Comparison of ENCODE assay signal across 19 cellular contexts in the genomic region with DNA sequence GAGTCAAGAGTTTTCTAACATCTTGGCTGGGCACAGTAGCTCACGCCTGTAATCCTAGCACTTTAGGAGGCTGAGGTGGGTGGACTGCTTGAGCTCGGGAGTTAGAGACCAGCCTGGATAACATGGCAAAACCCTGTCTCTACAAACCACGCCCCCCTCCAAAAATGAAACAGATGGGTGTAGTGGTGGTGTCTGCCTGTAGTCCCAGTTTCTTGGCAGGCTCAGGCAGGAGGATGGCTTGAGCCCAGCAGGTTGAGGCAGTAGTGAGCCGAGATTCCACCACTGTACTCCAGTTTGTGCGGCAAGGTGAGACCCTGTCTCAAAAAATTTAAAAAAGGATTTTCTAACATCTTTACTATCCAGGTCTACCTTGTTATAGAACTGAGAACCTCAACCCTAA. TPM values are rescaled to one million over a fixed set of nuclear protein-coding genes. Genes with fewer than 3 reads are reported as not detected.
DNase-seq lines count a peak whose midpoint lies in the region; ATAC-seq lines count a peak whose summit lies in the region.
"Had no signal": no experiment of that assay in that cellular context is flagged by ENCODE, and none has a peak within 500 bp of the region (broad histone marks: within the 10 kb centered on the region; RNA-seq: fewer than 3 reads in every experiment).

No MANE protein-coding gene starts in this region.

- no peak overlapping the region for H3K4me3 Mint-ChIP-seq in stimulated activated naive CD8-positive, alpha-beta T cell treated with anti-CD3 and anti-CD28 coated beads, Interleukin-15, amount 100 ng/mL, for 72 hours
- H3K4me3 Mint-ChIP-seq: activated naive CD4-positive, alpha-beta T cell treated with anti-CD3 and anti-CD28 coated beads, Interleukin-2, amount 10 ng/mL, durations not matched to agents 7 days and 5 days; activated T-cell treated with anti-CD3 and anti-CD28 coated beads, Interleukin-2, amount 50 U/mL, for 4 hours; CD4-positive, alpha-beta T cell; neural progenitor cell had no signal

- no peaks in the 10 kb centered on the region for H3K27me3 Mint-ChIP-seq in stimulated activated naive CD8-positive, alpha-beta T cell treated with anti-CD3 and anti-CD28 coated beads, Interleukin-15, amount 100 ng/mL, for 72 hours
- H3K27me3 Mint-ChIP-seq: activated naive CD4-positive, alpha-beta T cell treated with anti-CD3 and anti-CD28 coated beads, Interleukin-2, amount 10 ng/mL, durations not matched to agents 7 days and 5 days; CD4-positive, alpha-beta T cell; progenitor cell of endocrine pancreas had no signal

- H3K4me2 ChIP-seq in Karpas-422 (ENCODE audit: low read depth, low read length, poor library complexity, severe bottlenecking): no peak overlapping the region
- H3K4me2 ChIP-seq: neural progenitor cell had no signal

- no peaks in the 10 kb centered on the region for H3K9me3 ChIP-seq in Karpas-422 (ENCODE audit: low read length)
- H3K9me3 ChIP-seq: uterus had no signal

- H3K9me3 Mint-ChIP-seq in stimulated activated naive CD8-positive, alpha-beta T cell treated with anti-CD3 and anti-CD28 coated beads, Interleukin-15, amount 100 ng/mL, for 72 hours: no peaks in the 10 kb centered on the region
- H3K9me3 Mint-ChIP-seq: activated naive CD4-positive, alpha-beta T cell treated with anti-CD3 and anti-CD28 coated beads, Interleukin-2, amount 10 ng/mL, durations not matched to agents 7 days and 5 days; activated T-cell treated with anti-CD3 and anti-CD28 coated beads, Interleukin-2, amount 50 U/mL, for 4 hours; CD4-positive, alpha-beta T cell; neural progenitor cell had no signal

- H2AFZ ChIP-seq in Karpas-422 (ENCODE audit: low read length): no peak overlapping the region
- H2AFZ ChIP-seq: neural progenitor cell had no signal

- peaks cover 67% of the 10 kb centered on the region for H3K36me3 ChIP-seq in Karpas-422 (ENCODE audit: insufficient read depth, low read length)
- H3K36me3 ChIP-seq: uterus had no signal

- H3K4me1 Mint-ChIP-seq in stimulated activated naive CD8-positive, alpha-beta T cell treated with anti-CD3 and anti-CD28 coated beads, Interleukin-15, amount 100 ng/mL, for 72 hours: peaks cover 25% of the 10 kb centered on the region
- H3K4me1 Mint-ChIP-seq: neural progenitor cell had no signal

- ATAC-seq in stimulated activated naive CD8-positive, alpha-beta T cell treated with anti-CD3 and anti-CD28 coated beads, Interleukin-15, amount 100 ng/mL, for 72 hours: no peak
- ATAC-seq in stimulated activated naive CD8-positive, alpha-beta T cell treated with anti-CD3 and anti-CD28 coated beads, Interleukin-15, Interleukin-2, amounts not matched to agents 100 U/mL and 50 U/mL, for 24 hours: no peak
- no peak for ATAC-seq in HG03108 (IDR thresholded peaks at IDR 0.05; ENCODE audit: unreplicated experiment)
- ATAC-seq: activated T-cell treated with anti-CD3 and anti-CD28 coated beads, Interleukin-2, amount 50 U/mL, for 4 hours had no signal

- peak overlapping the region; percentile 63; the same call in 1 of the 2 replicates for H3K27ac ChIP-seq in Karpas-422 (ENCODE audit: low read length)
- H3K27ac ChIP-seq: HL-60, neural progenitor cell, uterus had no signal

- no peaks in the 10 kb centered on the region for H4K20me1 ChIP-seq in Karpas-422 (ENCODE audit: insufficient read depth, low read depth, low read length)

- H3K9me2 ChIP-seq in Karpas-422 (replicated peaks; ENCODE audit: insufficient read depth, low read length): no peaks in the 10 kb centered on the region

- no peak for DNase-seq in stimulated activated naive CD8-positive, alpha-beta T cell treated with anti-CD3 and anti-CD28 coated beads, Interleukin-15, amount 100 ng/mL, for 72 hours
- no peak for DNase-seq in stimulated activated naive CD8-positive, alpha-beta T cell treated with anti-CD3 and anti-CD28 coated beads, Interleukin-15, Interleukin-2, amounts not matched to agents 100 U/mL and 50 U/mL, for 24 hours
- DNase-seq in Karpas-422: no peak
- DNase-seq in cerebellum (ENCODE audit: low spot score): peak; percentile 66
- no peak for DNase-seq in stimulated activated CD4-positive, alpha-beta T cell treated with anti-CD3 and anti-CD28 coated beads, Interleukin-2, amount 100 ng/mL, for 24 hours
- DNase-seq in hippocampal formation (lab: John Stamatoyannopoulos, UW): no peak
- DNase-seq: activated naive CD4-positive, alpha-beta T cell treated with anti-CD3 and anti-CD28 coated beads, Interleukin-2, amount 10 ng/mL, durations not matched to agents 7 days and 5 days; activated T-cell treated with anti-CD3 and anti-CD28 coated beads, Interleukin-2, amount 50 U/mL, for 4 hours; CD4-positive, alpha-beta T cell; DMS153; GOT3; NCI-H2107; NCI-H526 treated with DMSO at 0.1 percent for 48 hours; SW 1271; uterus had no signal

- no peaks in the 10 kb centered on the region for H3K27me3 ChIP-seq in Karpas-422 (ENCODE audit: low read length)
- H3K27me3 ChIP-seq: neural progenitor cell, uterus had no signal

- H3K79me2 ChIP-seq in Karpas-422 (ENCODE audit: low read length): peaks cover 89% of the 10 kb centered on the region

- peak overlapping the region; percentile 13 to 67 for H3K27ac Mint-ChIP-seq in stimulated activated naive CD8-positive, alpha-beta T cell treated with anti-CD3 and anti-CD28 coated beads, Interleukin-15, amount 100 ng/mL, for 72 hours
- H3K27ac Mint-ChIP-seq: neural progenitor cell, progenitor cell of endocrine pancreas had no signal

- H3K4me1 ChIP-seq in Karpas-422 (ENCODE audit: low read length): peaks cover 26% of the 10 kb centered on the region
- H3K4me1 ChIP-seq: neural progenitor cell, uterus had no signal

- H3K4me3 ChIP-seq in Karpas-422 (ENCODE audit: low read length): no peak overlapping the region
- H3K4me3 ChIP-seq: neural progenitor cell, uterus had no signal

- H3K9ac ChIP-seq in Karpas-422 (ENCODE audit: low read length): no peak overlapping the region
- H3K9ac ChIP-seq: neural progenitor cell had no signal

RNA-seq across cellular contexts. Expression of a gene that starts 22.0 kb away (rescaled TPM):
- 9.7 and 11.0 TPM in 2 replicates for total RNA-seq in Karpas-422 (2014; rRNA removed; shearing (Covaris generic); ENCODE audit: low replicate concordance)
- total RNA-seq in cerebellum: 39.5 TPM
